Comparison of ENCODE assay signal across 27 cellular contexts in genomic region chr3:15023719-15024118, GRCh38.
"Had no signal": no experiment of that assay in that cellular context is flagged by ENCODE, and none has a peak within 500 bp of the region (broad histone marks: within the 10 kb centered on the region; RNA-seq: fewer than 3 reads in every experiment).

No MANE protein-coding gene starts in this region.

- DNase-seq: activated CD4-positive, alpha-beta memory T cell treated with anti-CD3 and anti-CD28 coated beads, Interleukin-2, amount 10 ng/mL, durations not matched to agents 7 days and 5 days; activated CD4-positive, alpha-beta T cell treated with anti-CD3 and anti-CD28 coated beads for 1 hour; activated CD4-positive, alpha-beta T cell treated with anti-CD3 and anti-CD28 coated beads for 48 hours; activated CD4-positive, CD25-positive, alpha-beta regulatory T cell; activated CD8-positive, alpha-beta memory T cell treated with anti-CD3 and anti-CD28 coated beads, Interleukin-2, amount 10 ng/mL, durations not matched to agents 7 days and 5 days; activated CD8-positive, alpha-beta memory T cell treated with anti-CD3 and anti-CD28 coated beads, Interleukin-2, amount 50 U/mL, for 48 hours; activated effector memory CD4-positive, alpha-beta T cell treated with Interleukin-2 at 50 U/mL for 16 hours; activated naive CD8-positive, alpha-beta T cell treated with anti-CD3 and anti-CD28 coated beads, Interleukin-2, amount 50 U/mL, for 24 hours; activated T-cell treated with anti-CD3 and anti-CD28 coated beads, Interleukin-2, amount 50 U/mL, for 48 hours; anterior cingulate cortex; brain microvascular endothelial cell; central memory CD4-positive, alpha-beta T cell; MM.1S; MV-4-11; NCI-H1092; NCI-H1436 treated with DMSO at 0.1 percent for 48 hours; NCI-H1694 treated with DMSO at 0.1 percent for 48 hours; NCI-H2029; NCI-H345; NCI-H524 treated with DMSO at 0.1 percent for 48 hours; SHP77 treated with DMSO at 0.1 percent for 48 hours; SW 1271; T-helper 1 cell; T-helper 9 cell; WERI-Rb-1 had no signal

- H3K27me3 Mint-ChIP-seq: activated CD4-positive, alpha-beta memory T cell treated with anti-CD3 and anti-CD28 coated beads, Interleukin-2, amount 10 ng/mL, durations not matched to agents 7 days and 5 days; activated CD8-positive, alpha-beta memory T cell treated with anti-CD3 and anti-CD28 coated beads, Interleukin-2, amount 10 ng/mL, durations not matched to agents 7 days and 5 days; activated naive CD8-positive, alpha-beta T cell; activated naive CD8-positive, alpha-beta T cell treated with anti-CD3 and anti-CD28 coated beads, Interleukin-2, amount 50 U/mL, for 24 hours had no signal

- H3K9me3 Mint-ChIP-seq: activated CD4-positive, alpha-beta memory T cell treated with anti-CD3 and anti-CD28 coated beads, Interleukin-2, amount 10 ng/mL, durations not matched to agents 7 days and 5 days; activated naive CD8-positive, alpha-beta T cell treated with anti-CD3 and anti-CD28 coated beads, Interleukin-2, amount 50 U/mL, for 24 hours had no signal

- H3K4me1 Mint-ChIP-seq: activated CD4-positive, alpha-beta memory T cell treated with anti-CD3 and anti-CD28 coated beads, Interleukin-2, amount 10 ng/mL, durations not matched to agents 7 days and 5 days; activated CD8-positive, alpha-beta memory T cell treated with anti-CD3 and anti-CD28 coated beads, Interleukin-2, amount 10 ng/mL, durations not matched to agents 7 days and 5 days; activated naive CD8-positive, alpha-beta T cell treated with anti-CD3 and anti-CD28 coated beads, Interleukin-2, amount 50 U/mL, for 24 hours had no signal

- H3K27ac Mint-ChIP-seq: activated CD4-positive, alpha-beta memory T cell treated with anti-CD3 and anti-CD28 coated beads, Interleukin-2, amount 10 ng/mL, durations not matched to agents 7 days and 5 days; activated CD8-positive, alpha-beta memory T cell treated with anti-CD3 and anti-CD28 coated beads, Interleukin-2, amount 10 ng/mL, durations not matched to agents 7 days and 5 days had no signal

- ATAC-seq: activated CD8-positive, alpha-beta memory T cell treated with anti-CD3 and anti-CD28 coated beads, Interleukin-2, amount 10 ng/mL, durations not matched to agents 7 days and 5 days; activated naive CD8-positive, alpha-beta T cell treated with anti-CD3 and anti-CD28 coated beads, Interleukin-2, amount 50 U/mL, for 24 hours; Panc1 had no signal

- H3K4me3 Mint-ChIP-seq: activated CD4-positive, alpha-beta memory T cell treated with anti-CD3 and anti-CD28 coated beads, Interleukin-2, amount 10 ng/mL, durations not matched to agents 7 days and 5 days; activated CD8-positive, alpha-beta memory T cell treated with anti-CD3 and anti-CD28 coated beads, Interleukin-2, amount 10 ng/mL, durations not matched to agents 7 days and 5 days; activated naive CD8-positive, alpha-beta T cell; activated naive CD8-positive, alpha-beta T cell treated with anti-CD3 and anti-CD28 coated beads, Interleukin-2, amount 50 U/mL, for 24 hours had no signal
